ENCODE assay signal across 1 cellular context in the genomic region with DNA sequence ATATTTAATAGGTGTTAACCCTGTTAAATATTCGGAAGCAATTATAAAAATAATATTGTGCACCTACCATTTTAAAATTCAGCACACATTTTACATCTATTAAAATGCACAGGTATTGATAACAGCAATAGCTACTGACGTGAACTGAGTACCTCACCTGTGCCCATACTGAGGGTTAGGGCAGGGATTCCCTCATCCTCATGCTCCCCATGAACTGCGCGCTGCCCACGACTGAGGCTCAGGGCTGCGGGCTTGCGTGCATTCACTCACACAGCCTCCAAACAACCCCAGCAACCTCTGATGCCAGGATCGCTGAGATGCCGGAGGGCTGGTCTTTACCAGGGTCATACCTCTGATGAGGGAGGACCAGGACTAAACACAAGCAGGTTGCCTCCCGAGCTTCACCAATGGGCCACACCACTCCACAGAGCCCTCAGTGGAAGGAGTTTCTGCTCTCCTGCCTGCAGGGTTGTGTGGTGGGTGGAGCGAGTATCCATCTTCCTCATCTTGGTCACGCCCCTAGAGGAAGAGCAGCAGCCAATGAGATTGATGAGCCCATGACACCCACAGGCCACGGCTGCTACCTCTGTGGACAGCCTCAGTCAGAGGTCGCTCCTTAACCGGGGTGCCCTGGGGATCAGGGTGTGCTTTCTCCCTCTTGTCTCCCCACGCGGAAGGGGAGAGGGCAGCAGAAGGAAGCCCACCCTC.
TF ChIP-seq lines count a peak whose summit lies in the region.

No MANE protein-coding gene starts in this region.

TF ChIP-seq in GM12878, 131 proteins besides CTCF, POLR2A, EP300 and RAD21:
- TF ChIP-seq NR2C2 (IDR thresholded peaks at IDR 0.05; ENCODE audit: borderline replicate concordance, control insufficient read depth, insufficient read length, low read depth): no peak
- TF ChIP-seq SMAD5 (IDR thresholded peaks at IDR 0.05; ENCODE audit: low read depth): no peak
- TF ChIP-seq RELA (IDR thresholded peaks at IDR 0.05; ENCODE audit: borderline replicate concordance, partially characterized antibody): no peak
- TF ChIP-seq KLF5 (IDR thresholded peaks at IDR 0.05; ENCODE audit: partially characterized antibody): no peak
- TF ChIP-seq DPF2 (IDR thresholded peaks at IDR 0.05): no peak
- TF ChIP-seq RB1 (IDR thresholded peaks at IDR 0.05; ENCODE audit: borderline replicate concordance): no peak
- TF ChIP-seq, protein P1, sequence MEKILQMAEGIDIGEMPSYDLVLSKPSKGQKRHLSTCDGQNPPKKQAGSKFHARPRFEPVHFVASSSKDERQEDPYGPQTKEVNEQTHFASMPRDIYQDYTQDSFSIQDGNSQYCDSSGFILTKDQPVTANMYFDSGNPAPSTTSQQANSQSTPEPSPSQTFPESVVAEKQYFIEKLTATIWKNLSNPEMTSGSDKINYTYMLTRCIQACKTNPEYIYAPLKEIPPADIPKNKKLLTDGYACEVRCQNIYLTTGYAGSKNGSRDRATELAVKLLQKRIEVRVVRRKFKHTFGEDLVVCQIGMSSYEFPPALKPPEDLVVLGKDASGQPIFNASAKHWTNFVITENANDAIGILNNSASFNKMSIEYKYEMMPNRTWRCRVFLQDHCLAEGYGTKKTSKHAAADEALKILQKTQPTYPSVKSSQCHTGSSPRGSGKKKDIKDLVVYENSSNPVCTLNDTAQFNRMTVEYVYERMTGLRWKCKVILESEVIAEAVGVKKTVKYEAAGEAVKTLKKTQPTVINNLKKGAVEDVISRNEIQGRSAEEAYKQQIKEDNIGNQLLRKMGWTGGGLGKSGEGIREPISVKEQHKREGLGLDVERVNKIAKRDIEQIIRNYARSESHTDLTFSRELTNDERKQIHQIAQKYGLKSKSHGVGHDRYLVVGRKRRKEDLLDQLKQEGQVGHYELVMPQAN (conservative IDR thresholded peaks at IDR 0.05): no peak
- TF ChIP-seq, protein P2, sequence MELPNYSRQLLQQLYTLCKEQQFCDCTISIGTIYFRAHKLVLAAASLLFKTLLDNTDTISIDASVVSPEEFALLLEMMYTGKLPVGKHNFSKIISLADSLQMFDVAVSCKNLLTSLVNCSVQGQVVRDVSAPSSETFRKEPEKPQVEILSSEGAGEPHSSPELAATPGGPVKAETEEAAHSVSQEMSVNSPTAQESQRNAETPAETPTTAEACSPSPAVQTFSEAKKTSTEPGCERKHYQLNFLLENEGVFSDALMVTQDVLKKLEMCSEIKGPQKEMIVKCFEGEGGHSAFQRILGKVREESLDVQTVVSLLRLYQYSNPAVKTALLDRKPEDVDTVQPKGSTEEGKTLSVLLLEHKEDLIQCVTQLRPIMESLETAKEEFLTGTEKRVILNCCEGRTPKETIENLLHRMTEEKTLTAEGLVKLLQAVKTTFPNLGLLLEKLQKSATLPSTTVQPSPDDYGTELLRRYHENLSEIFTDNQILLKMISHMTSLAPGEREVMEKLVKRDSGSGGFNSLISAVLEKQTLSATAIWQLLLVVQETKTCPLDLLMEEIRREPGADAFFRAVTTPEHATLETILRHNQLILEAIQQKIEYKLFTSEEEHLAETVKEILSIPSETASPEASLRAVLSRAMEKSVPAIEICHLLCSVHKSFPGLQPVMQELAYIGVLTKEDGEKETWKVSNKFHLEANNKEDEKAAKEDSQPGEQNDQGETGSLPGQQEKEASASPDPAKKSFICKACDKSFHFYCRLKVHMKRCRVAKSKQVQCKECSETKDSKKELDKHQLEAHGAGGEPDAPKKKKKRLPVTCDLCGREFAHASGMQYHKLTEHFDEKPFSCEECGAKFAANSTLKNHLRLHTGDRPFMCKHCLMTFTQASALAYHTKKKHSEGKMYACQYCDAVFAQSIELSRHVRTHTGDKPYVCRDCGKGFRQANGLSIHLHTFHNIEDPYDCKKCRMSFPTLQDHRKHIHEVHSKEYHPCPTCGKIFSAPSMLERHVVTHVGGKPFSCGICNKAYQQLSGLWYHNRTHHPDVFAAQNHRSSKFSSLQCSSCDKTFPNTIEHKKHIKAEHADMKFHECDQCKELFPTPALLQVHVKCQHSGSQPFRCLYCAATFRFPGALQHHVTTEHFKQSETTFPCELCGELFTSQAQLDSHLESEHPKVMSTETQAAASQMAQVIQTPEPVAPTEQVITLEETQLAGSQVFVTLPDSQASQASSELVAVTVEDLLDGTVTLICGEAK (IDR thresholded peaks at IDR 0.05; ENCODE audit: borderline replicate concordance): no peak
- TF ChIP-seq MYB (IDR thresholded peaks at IDR 0.05; ENCODE audit: borderline replicate concordance, low read depth, low read length): no peak
- no peak for TF ChIP-seq IKZF2 (IDR thresholded peaks at IDR 0.05)
- TF ChIP-seq PKNOX1 (IDR thresholded peaks at IDR 0.05): no peak
- TF ChIP-seq EGR1 (IDR thresholded peaks at IDR 0.05; ENCODE audit: borderline replicate concordance in 1 of 2, low read depth in 2 of 2, low read length in 2 of 2): no peak
- TF ChIP-seq BCL11A (IDR thresholded peaks at IDR 0.05; ENCODE audit: low read depth, low read length): no peak
- TF ChIP-seq HCFC1 (IDR thresholded peaks at IDR 0.05; ENCODE audit: low read length): no peak
